In the genomic region with DNA sequence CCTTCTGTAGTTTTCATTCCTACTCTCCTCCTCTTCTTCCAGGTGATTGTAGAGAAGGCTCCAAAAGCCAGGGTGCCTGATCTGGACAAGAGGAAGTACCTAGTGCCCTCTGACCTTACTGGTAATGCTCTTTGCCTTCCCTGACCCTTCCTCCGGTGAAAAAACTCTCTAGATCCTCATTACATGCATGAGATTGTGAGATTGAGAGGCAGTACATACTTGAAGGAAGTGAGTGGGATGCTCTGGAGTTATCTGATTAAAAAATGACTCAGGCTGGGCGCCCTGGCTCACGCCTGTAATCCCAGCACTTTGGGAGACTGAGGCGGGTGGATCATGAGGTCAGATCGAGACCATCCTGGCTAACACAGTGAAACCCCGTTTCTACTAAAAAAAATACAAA, we compare ENCODE assay signal across 31 cellular contexts. TPM values are rescaled to one million over a fixed set of nuclear protein-coding genes. Genes with fewer than 3 reads are reported as not detected.
"Had no signal": no experiment of that assay in that cellular context is flagged by ENCODE, and none has a peak within 500 bp of the region (broad histone marks: within the 10 kb centered on the region; RNA-seq: fewer than 3 reads in every experiment).

No MANE protein-coding gene starts in this region.

- H3K4me3 Mint-ChIP-seq: activated naive CD8-positive, alpha-beta T cell treated with anti-CD3 and anti-CD28 coated beads for 36 hours; effector memory CD8-positive, alpha-beta T cell; naive B cell; nephron progenitor cell; stimulated activated effector memory CD8-positive, alpha-beta T cell treated with anti-CD3 and anti-CD28 coated beads, Interleukin-12 subunit alpha, Interleukin-12 subunit beta, amount 100 ng/mL, for 72 hours; stimulated activated naive CD8-positive, alpha-beta T cell treated with anti-CD3 and anti-CD28 coated beads, Interleukin-15, amount 100 ng/mL, for 72 hours had no signal

- DNase-seq: activated CD4-positive, alpha-beta T cell treated with anti-CD3 and anti-CD28 coated beads for 4 hours; activated CD4-positive, alpha-beta T cell treated with anti-CD3 and anti-CD28 coated beads, Interleukin-2, amount 50 U/mL, for 4 hours; activated effector memory CD4-positive, alpha-beta T cell treated with Interleukin-2 at 50 U/mL for 16 hours; activated naive CD4-positive, alpha-beta T cell treated with Interleukin-2 at 50 U/mL for 16 hours; activated naive CD8-positive, alpha-beta T cell treated with anti-CD3 and anti-CD28 coated beads for 36 hours; activated T-cell treated with anti-CD3 and anti-CD28 coated beads for 4 hours; adrenal gland; effector memory CD8-positive, alpha-beta T cell; foreskin fibroblast; islet precursor cell; mammary epithelial cell; naive B cell; nephron progenitor cell; retina; sigmoid colon; small intestine; stimulated activated CD4-positive, alpha-beta T cell treated with anti-CD3 and anti-CD28 coated beads, Interleukin-4, amount 100 ng/mL, for 24 hours; stimulated activated naive CD8-positive, alpha-beta T cell treated with anti-CD3 and anti-CD28 coated beads, Interleukin-15, amount 100 ng/mL, for 72 hours; T-helper 2 cell; thyroid gland had no signal

- H3K9me3 ChIP-seq: adrenal gland, ascending aorta, neutrophil, sigmoid colon, thyroid gland had no signal

- H3K4me3 ChIP-seq: adrenal gland, ascending aorta, coronary artery, sigmoid colon, thyroid gland had no signal

- H3K27me3 ChIP-seq: adrenal gland, ascending aorta, neutrophil, sigmoid colon, thyroid gland had no signal

- H3K27ac Mint-ChIP-seq: activated naive CD8-positive, alpha-beta T cell treated with anti-CD3 and anti-CD28 coated beads for 36 hours; brain; effector memory CD8-positive, alpha-beta T cell; nephron progenitor cell; stimulated activated effector memory CD8-positive, alpha-beta T cell treated with anti-CD3 and anti-CD28 coated beads, Interleukin-12 subunit alpha, Interleukin-12 subunit beta, amount 100 ng/mL, for 72 hours; stimulated activated naive CD8-positive, alpha-beta T cell treated with anti-CD3 and anti-CD28 coated beads, Interleukin-15, amount 100 ng/mL, for 72 hours had no signal

- H3K27me3 Mint-ChIP-seq: activated naive CD8-positive, alpha-beta T cell treated with anti-CD3 and anti-CD28 coated beads for 36 hours; effector memory CD8-positive, alpha-beta T cell; stimulated activated naive CD8-positive, alpha-beta T cell treated with anti-CD3 and anti-CD28 coated beads, Interleukin-15, amount 100 ng/mL, for 72 hours had no signal

- H3K9me3 Mint-ChIP-seq: activated naive CD8-positive, alpha-beta T cell treated with anti-CD3 and anti-CD28 coated beads for 36 hours; brain; effector memory CD8-positive, alpha-beta T cell; naive B cell; nephron progenitor cell; stimulated activated effector memory CD8-positive, alpha-beta T cell treated with anti-CD3 and anti-CD28 coated beads, Interleukin-12 subunit alpha, Interleukin-12 subunit beta, amount 100 ng/mL, for 72 hours; stimulated activated naive CD8-positive, alpha-beta T cell treated with anti-CD3 and anti-CD28 coated beads, Interleukin-15, amount 100 ng/mL, for 72 hours had no signal

- ATAC-seq: effector memory CD8-positive, alpha-beta T cell; stimulated activated effector memory CD8-positive, alpha-beta T cell treated with anti-CD3 and anti-CD28 coated beads, Interleukin-12 subunit alpha, Interleukin-12 subunit beta, amount 100 ng/mL, for 72 hours; stimulated activated naive CD8-positive, alpha-beta T cell treated with anti-CD3 and anti-CD28 coated beads, Interleukin-15, amount 100 ng/mL, for 72 hours had no signal

- H3K27ac ChIP-seq: adrenal gland, thyroid gland had no signal

- H3K36me3 Mint-ChIP-seq: naive B cell had no signal

RNA-seq across cellular contexts. Expression of a gene that starts 39.2 kb away (rescaled TPM):
- total RNA-seq: activated naive CD8-positive, alpha-beta T cell treated with anti-CD3 and anti-CD28 coated beads for 36 hours; ascending aorta; cardiac septum; glomerular endothelial cell; mammary epithelial cell; osteocyte; posterior vena cava; sigmoid colon; thyroid gland had no signal
- polyA plus RNA-seq: endothelial cell of umbilical vein, liver, mammary epithelial cell had no signal

RNA-seq across cellular contexts. Expression of a gene that starts 46.1 kb away (rescaled TPM):
- total RNA-seq: activated naive CD8-positive, alpha-beta T cell treated with anti-CD3 and anti-CD28 coated beads for 36 hours; endothelial cell of umbilical vein; osteocyte had no signal
- polyA plus RNA-seq: endothelial cell of umbilical vein had no signal
